20 cellular contexts compared by ENCODE assay signal in genomic region chr16:24624102-24624501, GRCh38.
"Had no signal": no experiment of that assay in that cellular context is flagged by ENCODE, and none has a peak within 500 bp of the region (broad histone marks: within the 10 kb centered on the region; RNA-seq: fewer than 3 reads in every experiment).

No MANE protein-coding gene starts in this region.

- H3K4me3 ChIP-seq: coronary artery, sigmoid colon, skin epidermis, thyroid gland, upper lobe of left lung, uterus had no signal

- H3K9me3 ChIP-seq: neutrophil, sigmoid colon, thyroid gland, upper lobe of left lung, uterus had no signal

- H3K27ac ChIP-seq: coronary artery, neutrophil, sigmoid colon, skin epidermis, thyroid gland, upper lobe of left lung, uterus had no signal

- H3K27me3 ChIP-seq: sigmoid colon, thyroid gland, upper lobe of left lung, uterus had no signal

- H3K36me3 ChIP-seq: neutrophil, sigmoid colon, thyroid gland, upper lobe of left lung, uterus had no signal

- H3K4me1 ChIP-seq: sigmoid colon, thyroid gland, upper lobe of left lung, uterus had no signal

- ATAC-seq: naive thymus-derived CD4-positive, alpha-beta T cell; stimulated activated naive B cell treated with anti-CD40 and anti-IgM and Interleukin-4, amounts not matched to agents 10 μg/mL and 1 μg/mL and 100 μg/mL, for 72 hours; stimulated activated naive CD8-positive, alpha-beta T cell treated with anti-CD3 and anti-CD28 coated beads, Interleukin-15, amount 100 ng/mL, for 72 hours had no signal

- FAIRE-seq: islet of Langerhans had no signal

- DNase-seq: effector CD4-positive, alpha-beta T cell; foreskin melanocyte; head of caudate nucleus; hippocampal formation; kidney glomerular epithelial cell; naive thymus-derived CD4-positive, alpha-beta T cell; nephron progenitor cell; posterior cingulate gyrus; sigmoid colon; stimulated activated CD4-positive, alpha-beta T cell treated with anti-CD3 and anti-CD28 coated beads, Interleukin-2, amount 100 ng/mL, for 24 hours; stimulated activated CD4-positive, alpha-beta T cell treated with anti-CD3 and anti-CD28 coated beads, Interleukin-4, amount 100 ng/mL, for 4 hours; stimulated activated naive B cell treated with anti-CD40 and anti-IgM and Interleukin-4, amounts not matched to agents 10 μg/mL and 1 μg/mL and 100 μg/mL, for 72 hours; stimulated activated naive CD8-positive, alpha-beta T cell treated with anti-CD3 and anti-CD28 coated beads, Interleukin-15, amount 100 ng/mL, for 72 hours; thyroid gland; upper lobe of left lung; uterus had no signal
